Comparison of ENCODE assay signal across 27 cellular contexts in genomic region chr4:40445671-40446070, GRCh38.
"Had no signal": no experiment of that assay in that cellular context is flagged by ENCODE, and none has a peak within 500 bp of the region (broad histone marks: within the 10 kb centered on the region; RNA-seq: fewer than 3 reads in every experiment).

No MANE protein-coding gene starts in this region.

- H3K36me3 Mint-ChIP-seq: activated CD8-positive, alpha-beta memory T cell treated with anti-CD3 and anti-CD28 coated beads, Interleukin-2, amount 10 ng/mL, durations not matched to agents 7 days and 5 days; activated naive CD4-positive, alpha-beta T cell treated with anti-CD3 and anti-CD28 coated beads, Interleukin-2, amount 50 U/mL, for 24 hours; stimulated activated effector memory CD8-positive, alpha-beta T cell treated with anti-CD3 and anti-CD28 coated beads, Interleukin-12 subunit alpha, Interleukin-12 subunit beta, amount 100 ng/mL, for 72 hours had no signal

- H3K27ac ChIP-seq: esophagus muscularis mucosa, heart right ventricle, ovary, sigmoid colon, thoracic aorta had no signal

- FAIRE-seq: endothelial cell of umbilical vein, small intestine had no signal

- H3K27me3 Mint-ChIP-seq: activated B cell treated with CpG ODN at 0.5 μM for 24 hours; activated naive CD4-positive, alpha-beta T cell treated with anti-CD3 and anti-CD28 coated beads, Interleukin-2, amount 50 U/mL, for 24 hours; activated naive CD8-positive, alpha-beta T cell treated with anti-CD3 and anti-CD28 coated beads, Interleukin-2, amount 50 U/mL, for 24 hours; progenitor cell of endocrine pancreas; stimulated activated naive CD8-positive, alpha-beta T cell treated with anti-CD3 and anti-CD28 coated beads, Interleukin-15, Interleukin-2, amounts not matched to agents 100 ng/mL and 50 ng/mL, for 24 hours had no signal

- H3K4me3 Mint-ChIP-seq: activated B cell treated with CpG ODN at 0.5 μM for 24 hours; activated CD8-positive, alpha-beta memory T cell treated with anti-CD3 and anti-CD28 coated beads, Interleukin-2, amount 10 ng/mL, durations not matched to agents 7 days and 5 days; activated CD8-positive, alpha-beta T cell treated with anti-CD3 and anti-CD28 coated beads, Interleukin-2, amount 10 ng/mL, durations not matched to agents 7 days and 5 days; activated naive CD4-positive, alpha-beta T cell treated with anti-CD3 and anti-CD28 coated beads, Interleukin-2, amount 50 U/mL, for 24 hours; activated naive CD8-positive, alpha-beta T cell treated with anti-CD3 and anti-CD28 coated beads, Interleukin-2, amount 50 U/mL, for 24 hours; naive thymus-derived CD4-positive, alpha-beta T cell; stimulated activated effector memory CD8-positive, alpha-beta T cell treated with anti-CD3 and anti-CD28 coated beads, Interleukin-12 subunit alpha, Interleukin-12 subunit beta, amount 100 ng/mL, for 72 hours; stimulated activated naive CD8-positive, alpha-beta T cell treated with anti-CD3 and anti-CD28 coated beads, Interleukin-15, Interleukin-2, amounts not matched to agents 100 ng/mL and 50 ng/mL, for 24 hours had no signal

- H3K9me3 Mint-ChIP-seq: activated B cell treated with CpG ODN at 0.5 μM for 24 hours; activated naive CD4-positive, alpha-beta T cell treated with anti-CD3 and anti-CD28 coated beads, Interleukin-2, amount 50 U/mL, for 24 hours; activated naive CD8-positive, alpha-beta T cell treated with anti-CD3 and anti-CD28 coated beads, Interleukin-2, amount 50 U/mL, for 24 hours; activated T-helper 2 cell treated with anti-CD3 and anti-CD28 coated beads, Interferon-gamma antibody, Interleukin-2, Interleukin-4, amounts not matched to agents 10 μg/mL and 5 μg/mL and 100 μg/mL, durations not matched to agents 14 hours and 24 hours and 36 hours; stimulated activated effector memory CD8-positive, alpha-beta T cell treated with anti-CD3 and anti-CD28 coated beads, Interleukin-12 subunit alpha, Interleukin-12 subunit beta, amount 100 ng/mL, for 72 hours; stimulated activated naive CD8-positive, alpha-beta T cell treated with anti-CD3 and anti-CD28 coated beads, Interleukin-15, Interleukin-2, amounts not matched to agents 100 ng/mL and 50 ng/mL, for 24 hours had no signal

- H3K27me3 ChIP-seq: esophagus muscularis mucosa, ovary, sigmoid colon had no signal

- ATAC-seq: activated CD8-positive, alpha-beta memory T cell treated with anti-CD3 and anti-CD28 coated beads, Interleukin-2, amount 10 ng/mL, durations not matched to agents 7 days and 5 days; activated CD8-positive, alpha-beta T cell treated with anti-CD3 and anti-CD28 coated beads, Interleukin-2, amount 10 ng/mL, durations not matched to agents 7 days and 5 days; activated naive CD8-positive, alpha-beta T cell treated with anti-CD3 and anti-CD28 coated beads, Interleukin-2, amount 50 U/mL, for 24 hours; heart right ventricle; left ventricle myocardium superior; naive thymus-derived CD4-positive, alpha-beta T cell; stimulated activated effector memory CD8-positive, alpha-beta T cell treated with anti-CD3 and anti-CD28 coated beads, Interleukin-12 subunit alpha, Interleukin-12 subunit beta, amount 100 ng/mL, for 72 hours had no signal

- H3K4me3 ChIP-seq: esophagus muscularis mucosa, heart right ventricle, ovary, sigmoid colon, thoracic aorta had no signal

- H3K4me1 Mint-ChIP-seq: activated B cell treated with CpG ODN at 0.5 μM for 24 hours; stimulated activated effector memory CD8-positive, alpha-beta T cell treated with anti-CD3 and anti-CD28 coated beads, Interleukin-12 subunit alpha, Interleukin-12 subunit beta, amount 100 ng/mL, for 72 hours had no signal

- H3K4me1 ChIP-seq: esophagus muscularis mucosa, sigmoid colon had no signal

- H3K27ac Mint-ChIP-seq: activated B cell treated with CpG ODN at 0.5 μM for 24 hours; activated CD8-positive, alpha-beta memory T cell treated with anti-CD3 and anti-CD28 coated beads, Interleukin-2, amount 10 ng/mL, durations not matched to agents 7 days and 5 days; activated CD8-positive, alpha-beta T cell treated with anti-CD3 and anti-CD28 coated beads, Interleukin-2, amount 10 ng/mL, durations not matched to agents 7 days and 5 days; activated naive CD4-positive, alpha-beta T cell treated with anti-CD3 and anti-CD28 coated beads, Interleukin-2, amount 50 U/mL, for 24 hours; activated naive CD8-positive, alpha-beta T cell treated with anti-CD3 and anti-CD28 coated beads, Interleukin-2, amount 50 U/mL, for 24 hours; activated T-helper 2 cell treated with anti-CD3 and anti-CD28 coated beads, Interferon-gamma antibody, Interleukin-2, Interleukin-4, amounts not matched to agents 10 μg/mL and 5 μg/mL and 100 μg/mL, durations not matched to agents 14 hours and 24 hours and 36 hours; naive thymus-derived CD4-positive, alpha-beta T cell; progenitor cell of endocrine pancreas; stimulated activated effector memory CD8-positive, alpha-beta T cell treated with anti-CD3 and anti-CD28 coated beads, Interleukin-12 subunit alpha, Interleukin-12 subunit beta, amount 100 ng/mL, for 72 hours; stimulated activated naive CD8-positive, alpha-beta T cell treated with anti-CD3 and anti-CD28 coated beads, Interleukin-15, Interleukin-2, amounts not matched to agents 100 ng/mL and 50 ng/mL, for 24 hours had no signal

- H3K9me3 ChIP-seq: esophagus muscularis mucosa, heart right ventricle, ovary, sigmoid colon, thoracic aorta had no signal

- DNase-seq: activated B cell treated with CpG ODN at 0.5 μM for 24 hours; activated CD4-positive, alpha-beta T cell treated with anti-CD3 and anti-CD28 coated beads, Interleukin-2, amount 50 U/mL, for 1 hour; activated CD8-positive, alpha-beta memory T cell treated with anti-CD3 and anti-CD28 coated beads, Interleukin-2, amount 10 ng/mL, durations not matched to agents 7 days and 5 days; activated CD8-positive, alpha-beta T cell treated with anti-CD3 and anti-CD28 coated beads, Interleukin-2, amount 10 ng/mL, durations not matched to agents 7 days and 5 days; activated naive CD8-positive, alpha-beta T cell treated with anti-CD3 and anti-CD28 coated beads, Interleukin-2, amount 50 U/mL, for 24 hours; activated T-cell treated with anti-CD3 and anti-CD28 coated beads, Interleukin-2, amount 50 U/mL, for 48 hours; amygdala; central memory CD4-positive, alpha-beta T cell; foreskin melanocyte; heart right ventricle; left ventricle myocardium superior; mammary epithelial cell; naive thymus-derived CD4-positive, alpha-beta T cell; ovary; retina; sigmoid colon; stimulated activated CD4-positive, alpha-beta T cell treated with anti-CD3 and anti-CD28 coated beads, Interleukin-4, amount 100 ng/mL, for 24 hours; T-helper 2 cell had no signal

- H3K36me3 ChIP-seq: esophagus muscularis mucosa, heart right ventricle, ovary, sigmoid colon, thoracic aorta had no signal
